In the genomic region with DNA sequence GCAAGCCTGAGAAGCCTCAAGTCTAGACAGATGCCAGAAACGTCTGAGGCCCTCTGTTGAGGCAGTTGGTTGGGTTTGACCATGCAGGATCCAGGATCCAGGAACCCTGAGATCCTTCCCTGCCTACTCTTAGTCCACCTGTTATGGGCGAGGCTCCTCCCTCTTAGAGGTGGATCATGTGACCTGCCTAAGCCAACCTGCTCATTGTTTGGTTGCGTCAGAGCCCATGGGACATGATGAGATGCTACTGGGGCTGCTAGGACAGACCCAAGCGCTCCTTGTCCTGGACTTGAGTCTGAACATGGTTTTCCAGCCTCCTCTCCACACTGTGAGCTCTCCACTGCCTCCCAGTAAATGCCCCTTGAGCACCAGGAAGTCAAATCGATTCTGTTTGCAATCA, we compare ENCODE assay signal across 2 cellular contexts.
TF ChIP-seq lines count a peak whose summit lies in the region.

No MANE protein-coding gene starts in this region.

TF ChIP-seq in Ishikawa, 13 proteins besides CTCF, POLR2A, EP300 and RAD21 (continued from another document):
- TF ChIP-seq, protein P1, sequence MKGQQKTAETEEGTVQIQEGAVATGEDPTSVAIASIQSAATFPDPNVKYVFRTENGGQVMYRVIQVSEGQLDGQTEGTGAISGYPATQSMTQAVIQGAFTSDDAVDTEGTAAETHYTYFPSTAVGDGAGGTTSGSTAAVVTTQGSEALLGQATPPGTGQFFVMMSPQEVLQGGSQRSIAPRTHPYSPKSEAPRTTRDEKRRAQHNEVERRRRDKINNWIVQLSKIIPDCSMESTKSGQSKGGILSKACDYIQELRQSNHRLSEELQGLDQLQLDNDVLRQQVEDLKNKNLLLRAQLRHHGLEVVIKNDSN (IDR thresholded peaks at IDR 0.05): peak; percentile 85
- TF ChIP-seq CREB1 (IDR thresholded peaks at IDR 0.05; ENCODE audit: low read depth) (no peak), TCF12 (IDR thresholded peaks at IDR 0.05; ENCODE audit: low read depth) (no peak), REST (IDR thresholded peaks at IDR 0.05; ENCODE audit: low read depth) (no peak), CEBPB (IDR thresholded peaks at IDR 0.05) (peak; percentile 71), TAF1 (IDR thresholded peaks at IDR 0.05; ENCODE audit: low read depth) (no peak), NFIC (IDR thresholded peaks at IDR 0.05) (no peak), ZBTB7A (IDR thresholded peaks at IDR 0.05; ENCODE audit: low read depth) (no peak), TEAD4 (IDR thresholded peaks at IDR 0.05) (no peak), MAX (IDR thresholded peaks at IDR 0.05) (no peak), FOXM1 (IDR thresholded peaks at IDR 0.05; ENCODE audit: borderline replicate concordance, low read depth) (no peak)

TF ChIP-seq in K562, 482 proteins besides CTCF, POLR2A, EP300 and RAD21:
- TF ChIP-seq TFE3 (CRISPR knock-in tag; IDR thresholded peaks at IDR 0.05) (peak; percentile 86), RAD51 (IDR thresholded peaks at IDR 0.05; ENCODE audit: borderline replicate concordance, low read depth) (peak; percentile 87), L3MBTL2 (IDR thresholded peaks at IDR 0.05) (0 out of 2 replicates have a peak, but pooled peaks have one; percentile 25), SP2 (IDR thresholded peaks at IDR 0.05; ENCODE audit: extremely low read depth, low read depth, low read length, poor library complexity, severe bottlenecking) (no peak), CEBPB (tag; IDR thresholded peaks at IDR 0.05) (peak; percentile 87), TOE1 (IDR thresholded peaks at IDR 0.05; ENCODE audit: borderline replicate concordance) (peak; percentile 93), TOE1 (CRISPR knock-in tag; IDR thresholded peaks at IDR 0.05; ENCODE audit: borderline replicate concordance, low read depth) (no peak), USF2 (CRISPR knock-in tag; IDR thresholded peaks at IDR 0.05) (peak; percentile 84), CEBPG (CRISPR knock-in tag; IDR thresholded peaks at IDR 0.05) (peak; percentile 81), CEBPG (tag; conservative IDR thresholded peaks at IDR 0.05 in 1 of 2, IDR thresholded peaks at IDR 0.05 in 1 of 2) (peak in 1 of 2 experiments; percentile 53; a peak in 2 of 4 replicates), RBM34 (IDR thresholded peaks at IDR 0.05; ENCODE audit: borderline replicate concordance, insufficient read depth, low read length) (no peak)
- TF ChIP-seq, protein P1 (CRISPR knock-in tag; IDR thresholded peaks at IDR 0.05): peak; percentile 85
- TF ChIP-seq, protein P2, sequence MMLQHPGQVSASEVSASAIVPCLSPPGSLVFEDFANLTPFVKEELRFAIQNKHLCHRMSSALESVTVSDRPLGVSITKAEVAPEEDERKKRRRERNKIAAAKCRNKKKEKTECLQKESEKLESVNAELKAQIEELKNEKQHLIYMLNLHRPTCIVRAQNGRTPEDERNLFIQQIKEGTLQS (IDR thresholded peaks at IDR 0.05): peak; percentile 68
- TF ChIP-seq, protein P2 (CRISPR knock-in tag; conservative IDR thresholded peaks at IDR 0.05): no peak
TF ChIP-seq in K562: peak in this region for 9.
